Comparison of ENCODE assay signal across 27 cellular contexts in genomic region chr20:63420359-63421093, GRCh38. TPM values are rescaled to one million over a fixed set of nuclear protein-coding genes. Genes with fewer than 3 reads are reported as not detected.
"Had no signal": no experiment of that assay in that cellular context is flagged by ENCODE, and none has a peak within 500 bp of the region (broad histone marks: within the 10 kb centered on the region; RNA-seq: fewer than 3 reads in every experiment).

No MANE protein-coding gene starts in this region.

- H3K9me3 ChIP-seq: SJSA1 had no signal

- H3K36me3 ChIP-seq: SJSA1 had no signal

- H3K4me3 ChIP-seq: SJSA1, SK-N-MC had no signal

- ATAC-seq: Panc1, PC-3 had no signal

- DNase-seq: KBM-7, MV-4-11, NCI-H1048, NCI-H1105, NCI-H1417, NCI-H1436 treated with DMSO at 0.1 percent for 48 hours, NCI-H1694, NCI-H187 treated with DMSO at 0.1 percent for 48 hours, NCI-H2029 treated with DMSO at 0.1 percent for 48 hours, NCI-H2171, NCI-H226, NCI-H446, NCI-H510A, NCI-H524 treated with DMSO at 0.1 percent for 48 hours, NCI-H69, NCI-H774, PC-3, Right ventricle myocardium superior, SIG-M5 had no signal

- H3K27ac ChIP-seq: SJSA1, SK-N-MC had no signal

- H3K4me1 ChIP-seq: SJSA1 had no signal

RNA-seq across cellular contexts. Expression of gene KCNQ2, which starts 51.9 kb away (rescaled TPM):
- total RNA-seq: LHCN-M2, MCF 10A, OCI-LY7, PC-3, SJSA1 had no signal

RNA-seq across cellular contexts. Expression of gene CHRNA4, which starts 59.4 kb away (rescaled TPM):
- total RNA-seq: HT1080, LHCN-M2, MCF 10A, OCI-LY7, PC-3, RPMI7951, SJSA1 had no signal
